Comparison of ENCODE assay signal across 8 cellular contexts in the genomic region with DNA sequence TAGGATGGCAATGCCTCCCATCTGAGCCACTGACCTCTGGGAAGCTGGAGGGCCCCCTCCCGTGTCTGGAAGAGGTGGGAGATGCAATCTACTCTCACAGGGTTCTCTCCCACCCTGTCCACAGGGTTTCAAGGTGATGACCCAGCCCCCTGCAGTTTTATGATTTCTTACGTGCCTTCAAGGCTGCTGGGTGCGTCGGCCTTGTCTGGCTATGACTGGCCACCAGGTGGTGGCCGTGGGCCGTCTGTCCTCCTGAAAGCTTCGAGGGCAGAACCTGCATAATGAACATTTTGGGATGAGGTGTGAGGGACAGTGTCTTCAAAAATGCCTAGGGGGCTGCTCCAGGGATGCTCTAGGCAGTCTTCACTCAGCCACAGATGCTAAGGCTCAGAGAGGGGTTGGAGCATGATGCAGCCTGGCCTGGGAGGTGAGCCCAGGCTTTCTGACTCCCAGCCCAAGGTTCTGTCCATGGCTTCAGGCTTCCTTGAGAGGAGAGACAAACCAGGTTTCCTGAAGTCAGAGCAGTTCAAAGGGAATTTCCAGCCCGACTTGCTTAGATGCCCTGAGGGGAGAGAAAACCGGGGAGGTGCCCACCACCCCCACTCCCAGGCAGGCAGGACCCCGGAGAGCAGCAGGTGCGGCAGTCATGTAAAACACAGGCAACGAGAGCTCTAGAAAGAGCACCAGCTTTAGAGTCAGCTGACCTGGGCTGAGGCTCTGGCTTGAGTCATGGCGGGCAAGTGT. TPM values are rescaled to one million over a fixed set of nuclear protein-coding genes. Genes with fewer than 3 reads are reported as not detected.
DNase-seq lines count a peak whose midpoint lies in the region; ATAC-seq, FAIRE-seq and TF ChIP-seq lines count a peak whose summit lies in the region.

No MANE protein-coding gene starts in this region.

- H3K4me1 Mint-ChIP-seq in central memory CD8-positive, alpha-beta T cell: peaks cover 43% of the 10 kb centered on the region

- no peak overlapping the region for H3K4me3 Mint-ChIP-seq in central memory CD8-positive, alpha-beta T cell

- H3K36me3 Mint-ChIP-seq in central memory CD8-positive, alpha-beta T cell (ENCODE audit: insufficient read depth): peaks cover 14% of the 10 kb centered on the region

- no peaks in the 10 kb centered on the region for H3K27me3 Mint-ChIP-seq in central memory CD8-positive, alpha-beta T cell

- no peak for FAIRE-seq in RCC 7860 (lab: Jason Lieb, UNC)

- H3K9me3 Mint-ChIP-seq in central memory CD8-positive, alpha-beta T cell: no peaks in the 10 kb centered on the region

- peak; percentile 74 for DNase-seq in AG08396 (ENCODE audit: low spot score)
- peak; percentile 62 for DNase-seq in GM10248 (ENCODE audit: extremely low spot score)
- peak; percentile 23 to 79 for DNase-seq in NCI-H524 (lab: John Stamatoyannopoulos, UW)
- no peak for DNase-seq in central memory CD8-positive, alpha-beta T cell (ENCODE audit: low spot score in 2 of 2)
- DNase-seq in lung microvascular endothelial cell (ENCODE audit: low read depth in 2 of 2): peak; percentile 58 to 66
- DNase-seq in NCI-H2107 (lab: John Stamatoyannopoulos, UW): no peak
- DNase-seq in RCC 7860 (ENCODE audit: low spot score): no peak

- CTCF ChIA-PET in GM10248 (lab: Yijun Ruan, JAX): interaction anchor here (1.1 to 3.8 kb wide), 16 partner anchors 10 to 549 kb away, joined by 3 to 21 read pairs (median 4); no protein-coding TSS in a partner anchor

- TF ChIP-seq CTCF in GM10248 (IDR thresholded peaks at IDR 0.05; ENCODE audit: control extremely low read depth, extremely low read depth, low read depth, missing control alignments): peak; percentile 48

- H3K27ac Mint-ChIP-seq in central memory CD8-positive, alpha-beta T cell (ENCODE audit: low read depth): peak overlapping the region; percentile 68

- no peak for ATAC-seq in central memory CD8-positive, alpha-beta T cell (replicated peaks; ENCODE audit: extremely low read depth, poor library complexity, severe bottlenecking)
- ATAC-seq in GM21515 (IDR thresholded peaks at IDR 0.05; ENCODE audit: unreplicated experiment): no peak

- POLR2A ChIA-PET in GM10248 (lab: Yijun Ruan, JAX): interaction anchor here (1.4 kb wide), 1 partner anchor 33 kb away, joined by 5 read pairs; no protein-coding TSS in a partner anchor

RNA-seq across cellular contexts. Expression of a gene that starts 18.7 kb away (rescaled TPM):
- total RNA-seq in lung microvascular endothelial cell: 13.5 and 54.4 TPM in 2 replicates

RNA-seq across cellular contexts. Expression of a gene that starts 36.4 kb away (rescaled TPM):
- total RNA-seq in lung microvascular endothelial cell: 36.4 and 37.5 TPM in 2 replicates

Comparison
In these comparisons a context has a peak if more than half of its experiments do, and no peak if none do; other contexts are left out.
1. DNase-seq: peak in AG08396 (single experiment), GM10248 (single experiment), NCI-H524 (2 of 2) and lung microvascular endothelial cell (2 of 2); none in central memory CD8-positive, alpha-beta T cell (0 of 2), NCI-H2107 (single experiment) and RCC 7860 (single experiment).